Comparison of ENCODE assay signal across 23 cellular contexts in the genomic region with DNA sequence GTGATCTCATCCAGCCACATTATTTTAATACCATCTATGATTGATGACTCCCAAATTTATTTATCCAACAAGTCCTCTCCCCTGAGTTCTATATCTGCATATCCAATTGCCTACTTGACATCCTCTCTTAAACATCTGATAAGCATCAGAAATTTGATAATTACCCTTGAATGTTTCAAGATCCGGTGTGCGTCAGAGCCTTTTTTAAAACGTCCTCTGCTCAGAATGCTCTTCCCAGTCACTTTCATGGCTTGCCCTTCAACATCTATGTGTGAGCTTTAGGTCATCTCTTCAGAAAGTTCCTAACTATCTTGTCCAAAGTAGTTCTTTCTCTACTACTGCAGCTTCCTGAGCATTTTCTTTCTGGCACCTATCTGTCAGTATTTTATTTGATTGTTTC.
"Had no signal": no experiment of that assay in that cellular context is flagged by ENCODE, and none has a peak within 500 bp of the region (broad histone marks: within the 10 kb centered on the region; RNA-seq: fewer than 3 reads in every experiment).

No MANE protein-coding gene starts in this region.

- H3K36me3 Mint-ChIP-seq: naive thymus-derived CD4-positive, alpha-beta T cell; natural killer cell; stimulated activated effector memory CD8-positive, alpha-beta T cell treated with anti-CD3 and anti-CD28 coated beads, Interleukin-12 subunit alpha, Interleukin-12 subunit beta, amount 100 ng/mL, for 72 hours; stimulated activated naive B cell treated with anti-CD40 and anti-IgM and Interleukin-4, amounts not matched to agents 10 μg/mL and 1 μg/mL and 100 μg/mL, for 72 hours had no signal

- ATAC-seq: naive thymus-derived CD4-positive, alpha-beta T cell; natural killer cell; psoas muscle; right cardiac atrium; right lobe of liver; stimulated activated effector memory CD8-positive, alpha-beta T cell treated with anti-CD3 and anti-CD28 coated beads, Interleukin-12 subunit alpha, Interleukin-12 subunit beta, amount 100 ng/mL, for 72 hours; stimulated activated naive B cell treated with anti-CD40 and anti-IgM and Interleukin-4, amounts not matched to agents 10 μg/mL and 1 μg/mL and 100 μg/mL, for 72 hours had no signal

- H3K4me1 Mint-ChIP-seq: naive thymus-derived CD4-positive, alpha-beta T cell; natural killer cell; neural crest cell; stimulated activated effector memory CD8-positive, alpha-beta T cell treated with anti-CD3 and anti-CD28 coated beads, Interleukin-12 subunit alpha, Interleukin-12 subunit beta, amount 100 ng/mL, for 72 hours; stimulated activated naive B cell treated with anti-CD40 and anti-IgM and Interleukin-4, amounts not matched to agents 10 μg/mL and 1 μg/mL and 100 μg/mL, for 72 hours had no signal

- H3K4me3 Mint-ChIP-seq: naive thymus-derived CD4-positive, alpha-beta T cell; natural killer cell; nephron progenitor cell; neural crest cell; stimulated activated effector memory CD8-positive, alpha-beta T cell treated with anti-CD3 and anti-CD28 coated beads, Interleukin-12 subunit alpha, Interleukin-12 subunit beta, amount 100 ng/mL, for 72 hours; stimulated activated naive B cell treated with anti-CD40 and anti-IgM and Interleukin-4, amounts not matched to agents 10 μg/mL and 1 μg/mL and 100 μg/mL, for 72 hours; stimulated activated naive CD8-positive, alpha-beta T cell treated with anti-CD3 and anti-CD28 coated beads, Interleukin-15, Interleukin-2, amounts not matched to agents 100 ng/mL and 50 ng/mL, for 24 hours had no signal

- H3K27ac Mint-ChIP-seq: naive thymus-derived CD4-positive, alpha-beta T cell; natural killer cell; nephron progenitor cell; progenitor cell of endocrine pancreas; stimulated activated effector memory CD8-positive, alpha-beta T cell treated with anti-CD3 and anti-CD28 coated beads, Interleukin-12 subunit alpha, Interleukin-12 subunit beta, amount 100 ng/mL, for 72 hours; stimulated activated naive B cell treated with anti-CD40 and anti-IgM and Interleukin-4, amounts not matched to agents 10 μg/mL and 1 μg/mL and 100 μg/mL, for 72 hours; stimulated activated naive CD8-positive, alpha-beta T cell treated with anti-CD3 and anti-CD28 coated beads, Interleukin-15, Interleukin-2, amounts not matched to agents 100 ng/mL and 50 ng/mL, for 24 hours had no signal

- DNase-seq: naive thymus-derived CD4-positive, alpha-beta T cell; natural killer cell; nephron progenitor cell; ovary; posterior cingulate gyrus; psoas muscle; right cardiac atrium; right lobe of liver; sigmoid colon; small intestine; stimulated activated CD4-positive, alpha-beta T cell treated with anti-CD3 and anti-CD28 coated beads, Interleukin-15, amount 100 ng/mL, for 24 hours; stimulated activated CD4-positive, alpha-beta T cell treated with anti-CD3 and anti-CD28 coated beads, Interleukin-2, amount 100 ng/mL, for 24 hours; stimulated activated CD4-positive, alpha-beta T cell treated with anti-CD3 and anti-CD28 coated beads, Interleukin-2, amount 100 ng/mL, for 48 hours; stimulated activated CD4-positive, alpha-beta T cell treated with anti-CD3 and anti-CD28 coated beads, Interleukin-4, amount 100 ng/mL, for 24 hours; stimulated activated naive B cell treated with anti-CD40 and anti-IgM and Interleukin-4, amounts not matched to agents 10 μg/mL and 1 μg/mL and 100 μg/mL, for 72 hours; stimulated activated naive CD4-positive, alpha-beta T cell treated with Interleukin-2 at 50 U/mL for 16 hours; stomach; thyroid gland; upper lobe of left lung had no signal

- H3K9me3 Mint-ChIP-seq: nephron progenitor cell; stimulated activated naive CD8-positive, alpha-beta T cell treated with anti-CD3 and anti-CD28 coated beads, Interleukin-15, Interleukin-2, amounts not matched to agents 100 ng/mL and 50 ng/mL, for 24 hours had no signal

- H3K27me3 Mint-ChIP-seq: progenitor cell of endocrine pancreas; stimulated activated naive CD8-positive, alpha-beta T cell treated with anti-CD3 and anti-CD28 coated beads, Interleukin-15, Interleukin-2, amounts not matched to agents 100 ng/mL and 50 ng/mL, for 24 hours had no signal
